Comparison of ENCODE assay signal across 1 cellular context in the genomic region with DNA sequence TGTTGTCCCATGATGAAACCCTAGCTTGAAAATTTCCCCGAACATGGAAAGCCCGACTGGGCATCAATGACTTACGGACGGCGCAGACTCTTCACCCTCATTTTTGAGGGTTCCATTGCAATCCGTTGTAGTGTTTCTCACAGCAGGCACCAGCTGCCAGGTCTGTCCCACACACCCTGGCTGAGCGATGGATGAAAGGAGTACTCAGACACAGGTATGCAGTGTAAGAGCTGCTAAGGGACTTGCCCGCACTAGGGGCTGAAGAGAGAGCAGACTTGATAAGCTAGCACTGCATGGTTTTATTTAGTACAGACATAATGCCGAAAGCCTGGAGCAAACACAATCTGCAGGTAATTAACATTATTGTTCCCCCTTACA.
TF ChIP-seq lines count a peak whose summit lies in the region.

No MANE protein-coding gene starts in this region.

TF ChIP-seq in HepG2, 621 proteins besides CTCF, POLR2A, EP300 and RAD21:
- no peak for TF ChIP-seq NAIF1 (CRISPR knock-in tag; IDR thresholded peaks at IDR 0.05; ENCODE audit: borderline replicate concordance)
- no peak for TF ChIP-seq NPAS2 (CRISPR knock-in tag; IDR thresholded peaks at IDR 0.05; ENCODE audit: borderline replicate concordance)
- no peak for TF ChIP-seq THAP8 (CRISPR knock-in tag; IDR thresholded peaks at IDR 0.05; ENCODE audit: borderline replicate concordance)
- TF ChIP-seq ZFP90 (CRISPR knock-in tag; IDR thresholded peaks at IDR 0.05; ENCODE audit: borderline replicate concordance): no peak
- no peak for TF ChIP-seq ARNT2 (CRISPR knock-in tag; IDR thresholded peaks at IDR 0.05; ENCODE audit: low read depth)
- TF ChIP-seq MTF2 (CRISPR knock-in tag; IDR thresholded peaks at IDR 0.05; ENCODE audit: borderline replicate concordance): no peak
- TF ChIP-seq ZNF572 (CRISPR knock-in tag; IDR thresholded peaks at IDR 0.05): no peak
- no peak for TF ChIP-seq PHF20 (CRISPR knock-in tag; IDR thresholded peaks at IDR 0.05)
- no peak for TF ChIP-seq FOXA3 (CRISPR knock-in tag; IDR thresholded peaks at IDR 0.05)
- TF ChIP-seq ZNF567 (CRISPR knock-in tag; IDR thresholded peaks at IDR 0.05; ENCODE audit: borderline replicate concordance): no peak
- no peak for TF ChIP-seq FOSL2 (CRISPR knock-in tag; IDR thresholded peaks at IDR 0.05)
- no peak for TF ChIP-seq ZFP82 (CRISPR knock-in tag; IDR thresholded peaks at IDR 0.05; ENCODE audit: borderline replicate concordance)
- TF ChIP-seq CENPT (CRISPR knock-in tag; IDR thresholded peaks at IDR 0.05; ENCODE audit: low read depth): no peak
- no peak for TF ChIP-seq RFX1 (IDR thresholded peaks at IDR 0.05)
- no peak for TF ChIP-seq CERS6 (CRISPR knock-in tag; IDR thresholded peaks at IDR 0.05)
- TF ChIP-seq ZNF382 (CRISPR knock-in tag; IDR thresholded peaks at IDR 0.05; ENCODE audit: borderline replicate concordance): no peak
- no peak for TF ChIP-seq SP1 (IDR thresholded peaks at IDR 0.05)
- no peak for TF ChIP-seq SP1 (CRISPR knock-in tag; IDR thresholded peaks at IDR 0.05)
- no peak for TF ChIP-seq NCOA1 (CRISPR knock-in tag; IDR thresholded peaks at IDR 0.05)
TF ChIP-seq in HepG2: peak in this region for 0.
